ENCODE assay signal across 8 cellular contexts in genomic region chr16:56860226-56861020, GRCh38. TPM values are rescaled to one million over a fixed set of nuclear protein-coding genes. Genes with fewer than 3 reads are reported as not detected.
DNase-seq lines count a peak whose midpoint lies in the region; ATAC-seq, FAIRE-seq and TF ChIP-seq lines count a peak whose summit lies in the region.

No MANE protein-coding gene starts in this region.

- CTCF ChIA-PET in A549 (lab: Yijun Ruan, JAX): interaction anchor here (0.6 to 12.8 kb wide), 7 partner anchors 6 to 528 kb away, joined by 3 to 146 read pairs (median 5); partner anchors contain the start of gene SLC12A3

- H3K4me3 Mint-ChIP-seq in stimulated activated naive CD8-positive, alpha-beta T cell treated with anti-CD3 and anti-CD28 coated beads, Interleukin-15, Interleukin-2, amounts not matched to agents 100 ng/mL and 50 ng/mL, for 24 hours: peak overlapping the region; percentile 42

- no peak overlapping the region for H3K4me3 ChIP-seq in A549
- no peak overlapping the region for H3K4me3 ChIP-seq in thyroid gland (replicated peaks in 1 of 3)
- no peak overlapping the region for H3K4me3 ChIP-seq in H7 (ENCODE audit: insufficient read depth, low read depth, low read length)

- H3K36me3 ChIP-seq in thyroid gland (no peaks in the 10 kb centered on the region), H7 (replicated peaks; ENCODE audit: control insufficient read depth, insufficient read depth, low read length) (no peaks in the 10 kb centered on the region)

- no peaks in the 10 kb centered on the region for H3K9me3 ChIP-seq in A549
- no peaks in the 10 kb centered on the region for H3K9me3 ChIP-seq in thyroid gland

- H3K9me3 Mint-ChIP-seq in stimulated activated naive CD8-positive, alpha-beta T cell treated with anti-CD3 and anti-CD28 coated beads, Interleukin-15, Interleukin-2, amounts not matched to agents 100 ng/mL and 50 ng/mL, for 24 hours: no peaks in the 10 kb centered on the region

- H3K27ac ChIP-seq in A549 (peak overlapping the region; percentile 34 to 35; a peak in 4 of 6 replicates), thyroid gland (no peak overlapping the region)

- POLR2A ChIA-PET in A549 (lab: Yijun Ruan, JAX): no interaction called here

- 84% methylated on average over 9 of the region's 9 CpGs for WGBS in A549 (ENCODE audit: missing lambda C conversion rate)
- WGBS in thyroid gland, 2 donors: 76 to 83% methylated on average over 8 to 9 of the region's 9 CpGs

- peak overlapping the region; percentile 69 for H3K27ac Mint-ChIP-seq in stimulated activated naive CD8-positive, alpha-beta T cell treated with anti-CD3 and anti-CD28 coated beads, Interleukin-15, Interleukin-2, amounts not matched to agents 100 ng/mL and 50 ng/mL, for 24 hours

- TF ChIP-seq POLR2A in A549 (IDR thresholded peaks at IDR 0.05; ENCODE audit: low read length): no peak
- no peak for TF ChIP-seq POLR2A in thyroid gland (IDR thresholded peaks at IDR 0.05)

- ATAC-seq in A549: no peak
- peak; percentile 76 for ATAC-seq in GM19467 (IDR thresholded peaks at IDR 0.05; ENCODE audit: unreplicated experiment)

- TF ChIP-seq RAD21 in A549 (conservative IDR thresholded peaks at IDR 0.05 in 1 of 2, IDR thresholded peaks at IDR 0.05 in 1 of 2): no peak

- no peaks in the 10 kb centered on the region for H3K27me3 Mint-ChIP-seq in stimulated activated naive CD8-positive, alpha-beta T cell treated with anti-CD3 and anti-CD28 coated beads, Interleukin-15, Interleukin-2, amounts not matched to agents 100 ng/mL and 50 ng/mL, for 24 hours

- TF ChIP-seq EP300 in A549 (IDR thresholded peaks at IDR 0.05): no peak

- no peak for FAIRE-seq in A549 (lab: Jason Lieb, UNC)

- DNase-seq in A549 (ENCODE audit: low read depth in 1 of 2, low spot score in 1 of 2) (no peak), KBM-7 (peak; percentile 76), thyroid gland (no peak), cerebellar cortex (ENCODE audit: low spot score) (no peak), H7 (no peak)
- peak; percentile 25 for DNase-seq in activated naive CD8-positive, alpha-beta T cell treated with anti-CD3 and anti-CD28 coated beads, Interleukin-2, amount 50 U/mL, for 16 hours (ENCODE audit: low read depth, low spot score)

- no peak for TF ChIP-seq CTCF in A549 (IDR thresholded peaks at IDR 0.05)
- no peak for TF ChIP-seq CTCF in thyroid gland (IDR thresholded peaks at IDR 0.05)

- intact Hi-C loops in thyroid gland (cut with DNase I): loop anchor here (10.0 kb wide), 1 partner anchor 184 kb away; no protein-coding TSS in a partner anchor

- H3K36me3 Mint-ChIP-seq in stimulated activated naive CD8-positive, alpha-beta T cell treated with anti-CD3 and anti-CD28 coated beads, Interleukin-15, Interleukin-2, amounts not matched to agents 100 ng/mL and 50 ng/mL, for 24 hours (ENCODE audit: low read depth): no peaks in the 10 kb centered on the region

- H3K27me3 ChIP-seq in thyroid gland (no peaks in the 10 kb centered on the region), H7 (ENCODE audit: control insufficient read depth, insufficient read depth, low read length) (no peaks in the 10 kb centered on the region)

- peaks cover 53% of the 10 kb centered on the region for H3K4me1 Mint-ChIP-seq in stimulated activated naive CD8-positive, alpha-beta T cell treated with anti-CD3 and anti-CD28 coated beads, Interleukin-15, Interleukin-2, amounts not matched to agents 100 ng/mL and 50 ng/mL, for 24 hours (ENCODE audit: low read depth)

- in situ Hi-C loops in KBM-7 (cut with MboI; ENCODE audit: low pct_unique_long_range_greater_than_20kb, low sequenced_read_pairs): no loop called here

- H3K4me2 ChIP-seq in A549: 0 out of 3 replicates have a peak overlapping the region, but pooled peaks have one; percentile 22

- H3K4me1 ChIP-seq in A549 (peaks cover 27% of the 10 kb centered on the region), thyroid gland (no peaks in the 10 kb centered on the region)

TF ChIP-seq in A549, 52 proteins besides CTCF, POLR2A, EP300 and RAD21:
- no peak for TF ChIP-seq ATOH8 (CRISPR knock-in tag; IDR thresholded peaks at IDR 0.05; ENCODE audit: low read depth)
- no peak for TF ChIP-seq ZC3H11A (IDR thresholded peaks at IDR 0.05)
- no peak for TF ChIP-seq CHD4 (IDR thresholded peaks at IDR 0.05; ENCODE audit: borderline replicate concordance)
- no peak for TF ChIP-seq RNF2 (IDR thresholded peaks at IDR 0.05; ENCODE audit: borderline replicate concordance, low read depth)
- TF ChIP-seq USF2 (IDR thresholded peaks at IDR 0.05): no peak

RNA-seq across cellular contexts. Expression of gene SLC12A3, which starts 4.6 kb away (rescaled TPM):
- polyA plus RNA-seq in A549 (2011; rRNA removed) (0.01 and 0.09 TPM in 2 replicates), A549 (2017; fragmentation: RNase III; extraction: RNeasy Plus Mini Kit Qiagen cat#74134 plus additional on column Dnase treatment) (0.08 TPM in 1 of 3 replicates, not detected in the others)
- polyA plus RNA-seq in A549 (2012; cell fraction: cytosol; rRNA removed): 0.05 and 0.06 TPM in 2 replicates
- polyA plus RNA-seq in A549 (2012; cell fraction: nucleus; rRNA removed): 0.11 and 0.12 TPM in 2 replicates
- 0.08 TPM in 1 of 2 replicates, not detected in the other for polyA minus RNA-seq in A549 (2011; rRNA and poly(A)+ RNA removed)
- total RNA-seq in thyroid gland: not detected
- not detected in 2 replicates for total RNA-seq in H7 (2014; rRNA removed; shearing (Covaris generic))

Comparison
In these comparisons a context has a peak if more than half of its experiments do, and no peak if none do; other contexts are left out.
1. DNase-seq: peak in KBM-7 (single experiment) and activated naive CD8-positive, alpha-beta T cell treated with anti-CD3 and anti-CD28 coated beads, Interleukin-2, amount 50 U/mL, for 16 hours (single experiment); none in A549 (0 of 2), thyroid gland (0 of 2), cerebellar cortex (single experiment) and H7 (single experiment).
2. H3K27ac ChIP-seq: peak in A549 (2 of 2); none in thyroid gland (0 of 3).